14 cellular contexts compared by ENCODE assay signal in the genomic region with DNA sequence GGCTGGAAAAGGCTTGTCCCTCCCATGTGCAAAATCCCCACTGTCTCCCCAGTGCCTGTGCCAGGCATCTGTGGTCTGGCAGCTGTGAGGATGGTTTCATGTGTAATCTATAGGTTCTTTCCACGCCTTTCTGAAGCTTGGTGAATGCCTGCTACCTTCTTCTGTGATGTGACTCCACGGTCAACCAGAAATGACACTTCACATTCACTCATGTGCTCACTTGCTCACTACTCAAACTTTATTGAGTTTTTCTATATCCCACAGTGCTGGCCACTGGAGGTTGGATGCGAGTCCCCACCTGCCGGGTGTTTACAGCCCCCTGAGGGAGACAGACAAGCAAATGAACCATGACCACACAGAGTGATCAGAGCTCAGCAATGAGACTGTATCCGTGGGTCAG. TPM values are rescaled to one million over a fixed set of nuclear protein-coding genes. Genes with fewer than 3 reads are reported as not detected.
A peak's percentile ranks its signal among the peaks of the same experiment; 100 is the strongest.
DNase-seq lines count a peak whose midpoint lies in the region; ATAC-seq and TF ChIP-seq lines count a peak whose summit lies in the region.
"Had no signal": no experiment of that assay in that cellular context is flagged by ENCODE, and none has a peak within 500 bp of the region (broad histone marks: within the 10 kb centered on the region; RNA-seq: fewer than 3 reads in every experiment).

No MANE protein-coding gene starts in this region.

- TF ChIP-seq POLR2A in tibial nerve (IDR thresholded peaks at IDR 0.05), result no peak
- TF ChIP-seq POLR2A in right lobe of liver (IDR thresholded peaks at IDR 0.05), result no peak

- H4K20me1 ChIP-seq in BLaER1 treated with 17β-estradiol and CSF1 and Interleukin-3, amounts not matched to agents 10 nM and 100 nM, result peaks cover 0 to 11% (median 0%) of the 10 kb centered on the region in 11 experiments; a peak in 3 of 22 replicates
- H4K20me1 ChIP-seq in KMS-11 (ENCODE audit: insufficient read depth), result no peaks in the 10 kb centered on the region

- TF ChIP-seq EP300 in tibial nerve (IDR thresholded peaks at IDR 0.05), result no peak

- peaks cover 19% of the 10 kb centered on the region for H3K4me1 Mint-ChIP-seq in mesothelial cell of epicardium

- no peaks in the 10 kb centered on the region for H3K36me3 Mint-ChIP-seq in mesothelial cell of epicardium

- no peak overlapping the region for H3K9ac ChIP-seq in BLaER1 treated with 17β-estradiol and CSF1 and Interleukin-3, amounts not matched to agents 10 nM and 100 nM
- no peak overlapping the region for H3K9ac ChIP-seq in KMS-11

- peaks cover 0 to 51% (median 20%) of the 10 kb centered on the region in 11 experiments; a peak in 17 of 22 replicates for H3K27me3 ChIP-seq in BLaER1 treated with 17β-estradiol and CSF1 and Interleukin-3, amounts not matched to agents 10 nM and 100 nM
- H3K27me3 ChIP-seq in KMS-11 (ENCODE audit: insufficient read depth, low read depth) (no peaks in the 10 kb centered on the region), SJCRH30 (no peaks in the 10 kb centered on the region), tibial nerve (no peaks in the 10 kb centered on the region), right lobe of liver (no peaks in the 10 kb centered on the region)

- no peaks in the 10 kb centered on the region for H3K9me3 Mint-ChIP-seq in mesothelial cell of epicardium

- H3K36me3 ChIP-seq in BLaER1 treated with 17β-estradiol and CSF1 and Interleukin-3, amounts not matched to agents 10 nM and 100 nM, result no peaks in the 10 kb centered on the region
- H3K36me3 ChIP-seq in KMS-11 (ENCODE audit: insufficient read depth) (no peaks in the 10 kb centered on the region), SJCRH30 (no peaks in the 10 kb centered on the region), tibial nerve (no peaks in the 10 kb centered on the region), right lobe of liver (no peaks in the 10 kb centered on the region)

- H3K79me2 ChIP-seq in KMS-11 (ENCODE audit: insufficient read depth, low read depth), result no peaks in the 10 kb centered on the region

- 85 to 99% methylated on average over 5 of the region's 5 CpGs for WGBS in tibial nerve, 2 donors
- WGBS in right lobe of liver (ENCODE audit: insufficient coverage, low coverage, low lambda C conversion rate, missing lambda C conversion rate), result 87% methylated on average over 5 of the region's 5 CpGs

- H3K9me3 ChIP-seq in BLaER1 treated with 17β-estradiol and CSF1 and Interleukin-3, amounts not matched to agents 10 nM and 100 nM (replicated peaks in 1 of 11), result no peaks in the 10 kb centered on the region
- H3K9me3 ChIP-seq in SJCRH30 (replicated peaks), result 0 out of 2 replicates have a peak, but pooled peaks cover 4% of the 10 kb centered on the region
- no peaks in the 10 kb centered on the region for H3K9me3 ChIP-seq in tibial nerve
- H3K9me3 ChIP-seq in right lobe of liver, result no peaks in the 10 kb centered on the region

- no peak overlapping the region for H3K27ac Mint-ChIP-seq in mesothelial cell of epicardium

- peak overlapping the region in 8 of 11 experiments; percentile 12 to 65 (median 52); a peak in 13 of 22 replicates for H3K4me2 ChIP-seq in BLaER1 treated with 17β-estradiol and CSF1 and Interleukin-3, amounts not matched to agents 10 nM and 100 nM
- H3K4me2 ChIP-seq in KMS-11, result peak overlapping the region; percentile 72; the same call in 1 of the 2 replicates

- intact Hi-C loops in right lobe of liver (cut with DNase I), result no loop called here

- DNase-seq in DMS79 (lab: John Stamatoyannopoulos, UW) (peak; percentile 36), SJCRH30 (peak; percentile 40 to 67), tibial nerve (ENCODE audit: low spot score in 2 of 2) (no peak), LoVo (ENCODE audit: low spot score) (no peak), right lobe of liver (no peak), mesothelial cell of epicardium (ENCODE audit: low spot score in 2 of 2, unreplicated experiment in 2 of 2) (no peak)
- DNase-seq: DMS153, Kasumi-1, NCI-H510A, OCI-M1, T-helper 9 cell had no signal

- TF ChIP-seq CTCF in KMS-11 (conservative IDR thresholded peaks at IDR 0.05; ENCODE audit: low read depth, low read length) (no peak), tibial nerve (IDR thresholded peaks at IDR 0.05) (no peak), right lobe of liver (IDR thresholded peaks at IDR 0.05) (no peak), mesothelial cell of epicardium (IDR thresholded peaks at IDR 0.05; ENCODE audit: unreplicated experiment) (no peak)

- peaks cover 10% of the 10 kb centered on the region for H3K27me3 Mint-ChIP-seq in mesothelial cell of epicardium (ENCODE audit: low read depth)

- H3K4me3 ChIP-seq in BLaER1 treated with 17β-estradiol and CSF1 and Interleukin-3, amounts not matched to agents 10 nM and 100 nM, result no peak overlapping the region
- H3K4me3 ChIP-seq in KMS-11 (IDR thresholded peaks at IDR 0.05; ENCODE audit: insufficient read depth, low read depth, low read length) (no peak overlapping the region), SJCRH30 (no peak overlapping the region), tibial nerve (no peak overlapping the region), right lobe of liver (no peak overlapping the region)

- H3K4me3 Mint-ChIP-seq in mesothelial cell of epicardium, result no peak overlapping the region

- peaks cover 0 to 34% (median 29%) of the 10 kb centered on the region in 10 experiments; a peak in 14 of 20 replicates for H3K4me1 ChIP-seq in BLaER1 treated with 17β-estradiol and CSF1 and Interleukin-3, amounts not matched to agents 10 nM and 100 nM
- H3K4me1 ChIP-seq in KMS-11 (ENCODE audit: low read depth, poor library complexity, severe bottlenecking) (peaks cover 20% of the 10 kb centered on the region), SJCRH30 (peaks cover 32% of the 10 kb centered on the region), tibial nerve (peaks cover 0 to 36% (median 12%) of the 10 kb centered on the region in 4 donors), right lobe of liver (peaks cover 0 to 34% (median 10%) of the 10 kb centered on the region in 4 donors)

- H2AFZ ChIP-seq in KMS-11 (ENCODE audit: low read depth), result peak overlapping the region; percentile 9; the same call in 1 of the 2 replicates

- no peak for ATAC-seq in right lobe of liver

- no peak overlapping the region for H3K27ac ChIP-seq in BLaER1 treated with 17β-estradiol and CSF1 and Interleukin-3, amounts not matched to agents 10 nM and 100 nM
- H3K27ac ChIP-seq in KMS-11 (peak overlapping the region; percentile 11), SJCRH30 (no peak overlapping the region), tibial nerve (no peak overlapping the region), right lobe of liver (no peak overlapping the region)
- H3K27ac ChIP-seq: RWPE1 had no signal

RNA-seq across cellular contexts. Expression of gene TLE3, which starts 27.9 kb away (rescaled TPM):
- 35.7 and 36.9 TPM in 2 replicates for total RNA-seq in SJCRH30 (2014; rRNA removed; shearing (Covaris generic))
- total RNA-seq in tibial nerve (10 to 100 TPM; 62.4 to 91.6 (median 76.9) TPM), right lobe of liver (10 to 100 TPM in 5 of 6 experiments, 1 to 10 TPM in 1; 8.9 to 38.2 (median 21.2) TPM), mesothelial cell of epicardium (147 to 165 TPM (median 156 TPM) in 3 replicates)

Comparison
In these comparisons a context has a peak if more than half of its experiments do, and no peak if none do; other contexts are left out.
1. DNase-seq: peak in DMS79 (single experiment) and SJCRH30 (2 of 2); none in tibial nerve (0 of 2), LoVo (single experiment), right lobe of liver (0 of 3) and mesothelial cell of epicardium (0 of 2).